12 cellular contexts compared by ENCODE assay signal in genomic region chr18:666628-667027, GRCh38. TPM values are rescaled to one million over a fixed set of nuclear protein-coding genes. Genes with fewer than 3 reads are reported as not detected.
DNase-seq lines count a peak whose midpoint lies in the region; ATAC-seq and TF ChIP-seq lines count a peak whose summit lies in the region.
"Had no signal": no experiment of that assay in that cellular context is flagged by ENCODE, and none has a peak within 500 bp of the region (broad histone marks: within the 10 kb centered on the region; RNA-seq: fewer than 3 reads in every experiment).

No MANE protein-coding gene starts in this region.

- H3K4me1 Mint-ChIP-seq in activated CD8-positive, alpha-beta T cell treated with anti-CD3 and anti-CD28 coated beads, Interleukin-2, amount 10 ng/mL, durations not matched to agents 7 days and 5 days (ENCODE audit: low read depth): peaks cover 23% of the 10 kb centered on the region
- peaks cover 6% of the 10 kb centered on the region for H3K4me1 Mint-ChIP-seq in activated CD8-positive, alpha-beta T cell treated with anti-CD3 and anti-CD28 coated beads for 36 hours (ENCODE audit: low read depth)
- H3K4me1 Mint-ChIP-seq in activated T-helper 2 cell treated with anti-CD3 and anti-CD28 coated beads, Interferon-gamma antibody, Interleukin-2, Interleukin-4, amounts not matched to agents 10 μg/mL and 5 μg/mL and 100 μg/mL, durations not matched to agents 14 hours and 24 hours and 36 hours (ENCODE audit: low read depth): peaks cover 21% of the 10 kb centered on the region
- H3K4me1 Mint-ChIP-seq: CD14-positive monocyte had no signal

- intact Hi-C loops in activated CD8-positive, alpha-beta T cell treated with anti-CD3 and anti-CD28 coated beads for 36 hours (cut with micrococcal nuclease): no loop called here
- intact Hi-C loops in activated T-helper 2 cell treated with anti-CD3 and anti-CD28 coated beads, Interferon-gamma antibody, Interleukin-2, Interleukin-4, amounts not matched to agents 10 μg/mL and 5 μg/mL and 100 μg/mL, durations not matched to agents 14 hours and 24 hours and 36 hours (cut with micrococcal nuclease): no loop called here
- intact Hi-C loops in upper lobe of right lung (cut with DNase I): no loop called here

- H3K27me3 ChIP-seq in DND-41 (ENCODE audit: insufficient read depth, low read length, poor library complexity): no peaks in the 10 kb centered on the region
- no peaks in the 10 kb centered on the region for H3K27me3 ChIP-seq in upper lobe of right lung

- peaks cover 13% of the 10 kb centered on the region for H3K4me1 ChIP-seq in DND-41 (ENCODE audit: insufficient read depth, low read length)
- no peaks in the 10 kb centered on the region for H3K4me1 ChIP-seq in upper lobe of right lung
- H3K4me1 ChIP-seq: HAP-1 had no signal

- DNase-seq in activated CD8-positive, alpha-beta T cell treated with anti-CD3 and anti-CD28 coated beads, Interleukin-2, amount 10 ng/mL, durations not matched to agents 7 days and 5 days: no peak
- no peak for DNase-seq in activated CD8-positive, alpha-beta T cell treated with anti-CD3 and anti-CD28 coated beads for 36 hours
- DNase-seq in DND-41 (no peak), upper lobe of right lung (no peak), cerebellum (ENCODE audit: low spot score) (no peak)
- DNase-seq in activated T-helper 2 cell treated with anti-CD3 and anti-CD28 coated beads, Interferon-gamma antibody, Interleukin-2, Interleukin-4, amounts not matched to agents 10 μg/mL and 5 μg/mL and 100 μg/mL, durations not matched to agents 14 hours and 24 hours and 36 hours (ENCODE audit: low spot score): no peak
- DNase-seq: CD8-positive, alpha-beta T cell; COR-L47; HFFc6 had no signal

- H3K9me3 Mint-ChIP-seq in activated CD8-positive, alpha-beta T cell treated with anti-CD3 and anti-CD28 coated beads, Interleukin-2, amount 10 ng/mL, durations not matched to agents 7 days and 5 days (ENCODE audit: insufficient read depth): peaks cover 6% of the 10 kb centered on the region
- H3K9me3 Mint-ChIP-seq in activated CD8-positive, alpha-beta T cell treated with anti-CD3 and anti-CD28 coated beads for 36 hours: peaks cover 8% of the 10 kb centered on the region
- peaks cover 4% of the 10 kb centered on the region for H3K9me3 Mint-ChIP-seq in activated T-helper 2 cell treated with anti-CD3 and anti-CD28 coated beads, Interferon-gamma antibody, Interleukin-2, Interleukin-4, amounts not matched to agents 10 μg/mL and 5 μg/mL and 100 μg/mL, durations not matched to agents 14 hours and 24 hours and 36 hours

- H3K4me2 ChIP-seq in DND-41 (ENCODE audit: insufficient read depth, low read length): peak overlapping the region; percentile 3; the same call in 1 of the 2 replicates
- H3K4me2 ChIP-seq: A549 had no signal

- no peak for TF ChIP-seq CTCF in activated CD8-positive, alpha-beta T cell treated with anti-CD3 and anti-CD28 coated beads for 36 hours (IDR thresholded peaks at IDR 0.05)
- TF ChIP-seq CTCF in DND-41 (IDR thresholded peaks at IDR 0.05; ENCODE audit: borderline replicate concordance, extremely low read depth, low read length, poor library complexity, severe bottlenecking) (no peak), upper lobe of right lung (IDR thresholded peaks at IDR 0.05) (no peak)

- H3K79me2 ChIP-seq in DND-41 (ENCODE audit: insufficient read depth, low read length): peaks cover 54% of the 10 kb centered on the region

- no peak for ATAC-seq in activated CD8-positive, alpha-beta T cell treated with anti-CD3 and anti-CD28 coated beads, Interleukin-2, amount 10 ng/mL, durations not matched to agents 7 days and 5 days
- no peak for ATAC-seq in activated CD8-positive, alpha-beta T cell treated with anti-CD3 and anti-CD28 coated beads for 36 hours
- ATAC-seq in DND-41 (ENCODE audit: insufficient read depth, low read depth): no peak
- no peak for ATAC-seq in upper lobe of right lung
- ATAC-seq: A549; CD8-positive, alpha-beta T cell had no signal

- no peaks in the 10 kb centered on the region for H3K27me3 Mint-ChIP-seq in activated CD8-positive, alpha-beta T cell treated with anti-CD3 and anti-CD28 coated beads, Interleukin-2, amount 10 ng/mL, durations not matched to agents 7 days and 5 days (ENCODE audit: low read depth)
- no peaks in the 10 kb centered on the region for H3K27me3 Mint-ChIP-seq in activated CD8-positive, alpha-beta T cell treated with anti-CD3 and anti-CD28 coated beads for 36 hours
- H3K27me3 Mint-ChIP-seq in activated T-helper 2 cell treated with anti-CD3 and anti-CD28 coated beads, Interferon-gamma antibody, Interleukin-2, Interleukin-4, amounts not matched to agents 10 μg/mL and 5 μg/mL and 100 μg/mL, durations not matched to agents 14 hours and 24 hours and 36 hours (ENCODE audit: low read depth): no peaks in the 10 kb centered on the region

- no peak overlapping the region for H2AFZ ChIP-seq in DND-41 (ENCODE audit: low read depth, low read length)

- H3K36me3 Mint-ChIP-seq in activated CD8-positive, alpha-beta T cell treated with anti-CD3 and anti-CD28 coated beads, Interleukin-2, amount 10 ng/mL, durations not matched to agents 7 days and 5 days (ENCODE audit: low read depth): peaks cover 54% of the 10 kb centered on the region
- peaks cover 54% of the 10 kb centered on the region for H3K36me3 Mint-ChIP-seq in activated CD8-positive, alpha-beta T cell treated with anti-CD3 and anti-CD28 coated beads for 36 hours (ENCODE audit: low read depth)
- peaks cover 74% of the 10 kb centered on the region for H3K36me3 Mint-ChIP-seq in activated T-helper 2 cell treated with anti-CD3 and anti-CD28 coated beads, Interferon-gamma antibody, Interleukin-2, Interleukin-4, amounts not matched to agents 10 μg/mL and 5 μg/mL and 100 μg/mL, durations not matched to agents 14 hours and 24 hours and 36 hours (ENCODE audit: low read depth)

- no peak overlapping the region for H3K4me3 Mint-ChIP-seq in activated CD8-positive, alpha-beta T cell treated with anti-CD3 and anti-CD28 coated beads, Interleukin-2, amount 10 ng/mL, durations not matched to agents 7 days and 5 days
- H3K4me3 Mint-ChIP-seq in activated CD8-positive, alpha-beta T cell treated with anti-CD3 and anti-CD28 coated beads for 36 hours: no peak overlapping the region
- H3K4me3 Mint-ChIP-seq in activated T-helper 2 cell treated with anti-CD3 and anti-CD28 coated beads, Interferon-gamma antibody, Interleukin-2, Interleukin-4, amounts not matched to agents 10 μg/mL and 5 μg/mL and 100 μg/mL, durations not matched to agents 14 hours and 24 hours and 36 hours (ENCODE audit: low read depth): no peak overlapping the region
- H3K4me3 Mint-ChIP-seq: CD14-positive monocyte; CD8-positive, alpha-beta T cell; HFFc6 had no signal

- peaks cover 51% of the 10 kb centered on the region for H4K20me1 ChIP-seq in DND-41 (ENCODE audit: insufficient read depth, low read length)

- POLR2A ChIA-PET in activated CD8-positive, alpha-beta T cell treated with anti-CD3 and anti-CD28 coated beads, Interleukin-2, amount 10 ng/mL, durations not matched to agents 7 days and 5 days (lab: Charles Lee): no interaction called here
- POLR2A ChIA-PET in activated CD8-positive, alpha-beta T cell treated with anti-CD3 and anti-CD28 coated beads for 36 hours (lab: Charles Lee): no interaction called here

- CTCF ChIA-PET in activated CD8-positive, alpha-beta T cell treated with anti-CD3 and anti-CD28 coated beads, Interleukin-2, amount 10 ng/mL, durations not matched to agents 7 days and 5 days (lab: Charles Lee): interaction anchor here (0.9 to 1.2 kb wide), 3 partner anchors 15 to 165 kb away, joined by 3 to 5 read pairs (median 3); no protein-coding TSS in a partner anchor
- CTCF ChIA-PET in activated CD8-positive, alpha-beta T cell treated with anti-CD3 and anti-CD28 coated beads for 36 hours (lab: Charles Lee): no interaction called here

- H3K27ac ChIP-seq in DND-41 (ENCODE audit: low read length) (no peak overlapping the region), upper lobe of right lung (no peak overlapping the region)
- H3K27ac ChIP-seq: A549 had no signal

- no peak overlapping the region for H3K9ac ChIP-seq in DND-41 (ENCODE audit: low read depth, low read length)

- peak overlapping the region; percentile 33 for H3K27ac Mint-ChIP-seq in activated CD8-positive, alpha-beta T cell treated with anti-CD3 and anti-CD28 coated beads, Interleukin-2, amount 10 ng/mL, durations not matched to agents 7 days and 5 days
- H3K27ac Mint-ChIP-seq in activated CD8-positive, alpha-beta T cell treated with anti-CD3 and anti-CD28 coated beads for 36 hours: no peak overlapping the region
- H3K27ac Mint-ChIP-seq in activated T-helper 2 cell treated with anti-CD3 and anti-CD28 coated beads, Interferon-gamma antibody, Interleukin-2, Interleukin-4, amounts not matched to agents 10 μg/mL and 5 μg/mL and 100 μg/mL, durations not matched to agents 14 hours and 24 hours and 36 hours: peak overlapping the region; percentile 22
- H3K27ac Mint-ChIP-seq: CD8-positive, alpha-beta T cell; HFFc6 had no signal

- no peak overlapping the region for H3K4me3 ChIP-seq in DND-41 (ENCODE audit: low read depth in 1 of 2, low read length in 2 of 2)
- no peak overlapping the region for H3K4me3 ChIP-seq in upper lobe of right lung
- H3K4me3 ChIP-seq: A549, HAP-1 had no signal

- H3K36me3 ChIP-seq in DND-41 (ENCODE audit: insufficient read depth, low read length): peaks cover 63% of the 10 kb centered on the region
- H3K36me3 ChIP-seq in upper lobe of right lung: peaks cover 22% of the 10 kb centered on the region

- H3K9me3 ChIP-seq in DND-41 (ENCODE audit: insufficient read depth, low read length, severe bottlenecking) (no peaks in the 10 kb centered on the region), upper lobe of right lung (no peaks in the 10 kb centered on the region)
- H3K9me3 ChIP-seq: A549 had no signal

RNA-seq across cellular contexts. Expression of gene TYMS, which starts 9.2 kb away (rescaled TPM):
- 100 to 1,000 TPM; 502 to 505 TPM for total RNA-seq in activated CD8-positive, alpha-beta T cell treated with anti-CD3 and anti-CD28 coated beads, Interleukin-2, amount 10 ng/mL, durations not matched to agents 7 days and 5 days
- 100 to 1,000 TPM; 324 to 329 TPM for total RNA-seq in activated CD8-positive, alpha-beta T cell treated with anti-CD3 and anti-CD28 coated beads for 36 hours
- 272 and 273 TPM in 2 replicates for total RNA-seq in activated T-helper 2 cell treated with anti-CD3 and anti-CD28 coated beads, Interferon-gamma antibody, Interleukin-2, Interleukin-4, amounts not matched to agents 10 μg/mL and 5 μg/mL and 100 μg/mL, durations not matched to agents 14 hours and 24 hours and 36 hours
- total RNA-seq in upper lobe of right lung (4.6 TPM), cerebellum (16.2 TPM)

RNA-seq across cellular contexts. Expression of gene ENOSF1, which starts 45.8 kb away (rescaled TPM):
- 10 to 100 TPM; 66.0 to 74.1 TPM for total RNA-seq in activated CD8-positive, alpha-beta T cell treated with anti-CD3 and anti-CD28 coated beads, Interleukin-2, amount 10 ng/mL, durations not matched to agents 7 days and 5 days
- 100 to 1,000 TPM; 113 to 114 TPM for total RNA-seq in activated CD8-positive, alpha-beta T cell treated with anti-CD3 and anti-CD28 coated beads for 36 hours
- total RNA-seq in activated T-helper 2 cell treated with anti-CD3 and anti-CD28 coated beads, Interferon-gamma antibody, Interleukin-2, Interleukin-4, amounts not matched to agents 10 μg/mL and 5 μg/mL and 100 μg/mL, durations not matched to agents 14 hours and 24 hours and 36 hours: 93.6 and 102 TPM in 2 replicates
- total RNA-seq in upper lobe of right lung (96.2 TPM), cerebellum (17.5 TPM)

Comparison
In these comparisons a context has a peak if more than half of its experiments do, and no peak if none do; other contexts are left out.
1. RNA of gene TYMS, which starts 9.2 kb away (total RNA-seq): 502 to 505 TPM in activated CD8-positive, alpha-beta T cell treated with anti-CD3 and anti-CD28 coated beads, Interleukin-2, amount 10 ng/mL, durations not matched to agents 7 days and 5 days, 324 to 329 TPM in activated CD8-positive, alpha-beta T cell treated with anti-CD3 and anti-CD28 coated beads for 36 hours and 272 to 273 TPM in activated T-helper 2 cell treated with anti-CD3 and anti-CD28 coated beads, Interferon-gamma antibody, Interleukin-2, Interleukin-4, amounts not matched to agents 10 μg/mL and 5 μg/mL and 100 μg/mL, durations not matched to agents 14 hours and 24 hours and 36 hours; 16.2 TPM in cerebellum (single experiment) and 4.6 TPM in upper lobe of right lung (single experiment); every median in the first group is over 10 times any median in the second.